In genomic region chr10:73039635-73040034, GRCh38 we compare ENCODE assay signal across 17 cellular contexts. TPM values are rescaled to one million over a fixed set of nuclear protein-coding genes. Genes with fewer than 3 reads are reported as not detected.
A peak's percentile ranks its signal among the peaks of the same experiment; 100 is the strongest.
DNase-seq lines count a peak whose midpoint lies in the region; ATAC-seq, FAIRE-seq and TF ChIP-seq lines count a peak whose summit lies in the region.
"Had no signal": no experiment of that assay in that cellular context is flagged by ENCODE, and none has a peak within 500 bp of the region (broad histone marks: within the 10 kb centered on the region; RNA-seq: fewer than 3 reads in every experiment).

No MANE protein-coding gene starts in this region.

- peak; percentile 94 for DNase-seq in GM04503 (ENCODE audit: low read depth)
- DNase-seq in adipocyte (ENCODE audit: low read depth), result peak; percentile 81
- no peak for DNase-seq in iPS-NIHi11 (ENCODE audit: low spot score)
- DNase-seq in small intestine, result no peak
- DNase-seq: activated naive CD4-positive, alpha-beta T cell treated with Interleukin-2 at 50 U/mL for 16 hours; COR-L47; foreskin melanocyte; KG1; natural killer cell; NCI-H1930; NCI-H82; substantia nigra had no signal

- no peak for FAIRE-seq in small intestine (lab: Jason Lieb, UNC)

- no peaks in the 10 kb centered on the region for H3K27me3 Mint-ChIP-seq in stimulated activated memory B cell treated with anti-CD40 and anti-IgM and Interleukin-4, amounts not matched to agents 10 μg/mL and 1 μg/mL and 100 μg/mL, for 72 hours

- TF ChIP-seq POLR2A in gastroesophageal sphincter (IDR thresholded peaks at IDR 0.05), result no peak

- no peaks in the 10 kb centered on the region for H3K9me3 Mint-ChIP-seq in stimulated activated memory B cell treated with anti-CD40 and anti-IgM and Interleukin-4, amounts not matched to agents 10 μg/mL and 1 μg/mL and 100 μg/mL, for 72 hours
- H3K9me3 Mint-ChIP-seq: natural killer cell had no signal

- peaks cover 21% of the 10 kb centered on the region for H3K36me3 Mint-ChIP-seq in stimulated activated memory B cell treated with anti-CD40 and anti-IgM and Interleukin-4, amounts not matched to agents 10 μg/mL and 1 μg/mL and 100 μg/mL, for 72 hours

- TF ChIP-seq CTCF in gastroesophageal sphincter (IDR thresholded peaks at IDR 0.05), result no peak

- H3K4me3 Mint-ChIP-seq in stimulated activated memory B cell treated with anti-CD40 and anti-IgM and Interleukin-4, amounts not matched to agents 10 μg/mL and 1 μg/mL and 100 μg/mL, for 72 hours, result no peak overlapping the region
- H3K4me3 Mint-ChIP-seq: natural killer cell had no signal

- WGBS in gastroesophageal sphincter (ENCODE audit: low coverage in 1 of 2), 2 donors, result 39 to 53% methylated on average over 3 of the region's 3 CpGs
- 71 to 90% (median 86%) methylated on average over 3 of the region's 3 CpGs for WGBS in small intestine, 3 donors

- H3K27me3 ChIP-seq in adipocyte (replicated peaks; ENCODE audit: control insufficient read depth, insufficient read depth, low read length) (no peaks in the 10 kb centered on the region), gastroesophageal sphincter (no peaks in the 10 kb centered on the region), skeletal muscle satellite cell (ENCODE audit: control insufficient read depth, insufficient read depth, low read length) (no peaks in the 10 kb centered on the region), small intestine (ENCODE audit: control insufficient read depth in 2 of 2, insufficient read depth in 2 of 2, low read length in 2 of 2) (no peaks in the 10 kb centered on the region)

- H3K4me1 ChIP-seq in adipocyte (ENCODE audit: control insufficient read depth, insufficient read depth, low read length), result peaks cover 21% of the 10 kb centered on the region
- H3K4me1 ChIP-seq in gastroesophageal sphincter, result peaks cover 3 to 15% (median 5%) of the 10 kb centered on the region in 3 donors
- H3K4me1 ChIP-seq in skeletal muscle satellite cell (ENCODE audit: control insufficient read depth, insufficient read depth, low read length), result peaks cover 28% of the 10 kb centered on the region
- no peaks in the 10 kb centered on the region for H3K4me1 ChIP-seq in small intestine (ENCODE audit: control insufficient read depth in 2 of 2, insufficient read depth in 1 of 2, low read depth in 1 of 2, low read length in 1 of 2)

- H3K9me3 ChIP-seq in adipocyte (ENCODE audit: control insufficient read depth, low read length) (no peaks in the 10 kb centered on the region), gastroesophageal sphincter (no peaks in the 10 kb centered on the region), skeletal muscle satellite cell (replicated peaks; ENCODE audit: low read length) (no peaks in the 10 kb centered on the region), small intestine (ENCODE audit: control insufficient read depth, low read depth) (no peaks in the 10 kb centered on the region)

- peak; percentile 84 for ATAC-seq in gastroesophageal sphincter
- ATAC-seq in stimulated activated memory B cell treated with anti-CD40 and anti-IgM and Interleukin-4, amounts not matched to agents 10 μg/mL and 1 μg/mL and 100 μg/mL, for 72 hours, result no peak
- no peak for ATAC-seq in GM18909 (IDR thresholded peaks at IDR 0.05; ENCODE audit: poor library complexity, unreplicated experiment)
- ATAC-seq: natural killer cell had no signal

- peak overlapping the region; percentile 56 for H3K9ac ChIP-seq in adipocyte (ENCODE audit: low read length)
- H3K9ac ChIP-seq in skeletal muscle satellite cell (ENCODE audit: low read depth, low read length), result peak overlapping the region; percentile 80

- H3K4me2 ChIP-seq in skeletal muscle satellite cell (ENCODE audit: low read length), result peak overlapping the region; percentile 39

- no peaks in the 10 kb centered on the region for H3K4me1 Mint-ChIP-seq in stimulated activated memory B cell treated with anti-CD40 and anti-IgM and Interleukin-4, amounts not matched to agents 10 μg/mL and 1 μg/mL and 100 μg/mL, for 72 hours

- H3K27ac ChIP-seq in gastroesophageal sphincter (peak overlapping the region in 2 of 4 donors; percentile 31 to 51), small intestine (ENCODE audit: low read depth in 1 of 2, low read length in 1 of 2) (no peak overlapping the region)

- peaks cover 21% of the 10 kb centered on the region for H3K36me3 ChIP-seq in adipocyte (ENCODE audit: control insufficient read depth, insufficient read depth, low read length, severe bottlenecking)
- H3K36me3 ChIP-seq in gastroesophageal sphincter, result peaks cover 0 to 38% of the 10 kb centered on the region in 2 donors
- H3K36me3 ChIP-seq in skeletal muscle satellite cell (ENCODE audit: insufficient read depth, low read length), result peaks cover 24% of the 10 kb centered on the region
- peaks cover 0 to 6% of the 10 kb centered on the region in 2 donors for H3K36me3 ChIP-seq in small intestine (ENCODE audit: control insufficient read depth in 2 of 2, insufficient read depth in 2 of 2, low read length in 2 of 2)

- no peak overlapping the region for H3K27ac Mint-ChIP-seq in stimulated activated memory B cell treated with anti-CD40 and anti-IgM and Interleukin-4, amounts not matched to agents 10 μg/mL and 1 μg/mL and 100 μg/mL, for 72 hours
- H3K27ac Mint-ChIP-seq: natural killer cell had no signal

- TF ChIP-seq EP300 in gastroesophageal sphincter (IDR thresholded peaks at IDR 0.05), result no peak

- H3K4me3 ChIP-seq in adipocyte (ENCODE audit: low read length), result no peak overlapping the region
- H3K4me3 ChIP-seq in gastroesophageal sphincter, result no peak overlapping the region
- H3K4me3 ChIP-seq in skeletal muscle satellite cell (ENCODE audit: low read length), result no peak overlapping the region
- H3K4me3 ChIP-seq in small intestine (ENCODE audit: low read depth in 1 of 2, low read length in 2 of 2), result no peak overlapping the region
- H3K4me3 ChIP-seq: coronary artery had no signal

RNA-seq across cellular contexts. Expression of gene P4HA1, which starts 57.0 kb away (rescaled TPM):
- 10 to 100 TPM; 23.3 to 36.2 (median 30.4) TPM for total RNA-seq in gastroesophageal sphincter
- total RNA-seq in skeletal muscle satellite cell (2012; rRNA removed), result 194 and 224 TPM in 2 replicates
- polyA plus RNA-seq in small intestine, result 10 to 100 TPM in 1 of 3 donors, 1 to 10 TPM in 2; 2.7 to 10.6 (median 3.0) TPM

Comparison
In these comparisons a context has a peak if more than half of its experiments do, and no peak if none do; other contexts are left out.
1. DNase-seq: peak in GM04503 (single experiment) and adipocyte (single experiment); none in iPS-NIHi11 (single experiment) and small intestine (single experiment).